ENCODE assay signal across 1 cellular context in genomic region chr20:34164569-34164968, GRCh38.
TF ChIP-seq lines count a peak whose summit lies in the region.

No MANE protein-coding gene starts in this region.

TF ChIP-seq in GM23338, 12 proteins besides CTCF, POLR2A, EP300 and RAD21 (continued from another document):
- TF ChIP-seq ZNF462 (CRISPR knock-in tag; IDR thresholded peaks at IDR 0.05) (no peak), REST (IDR thresholded peaks at IDR 0.05; ENCODE audit: unreplicated experiment) (no peak), EZH2 (IDR thresholded peaks at IDR 0.05; ENCODE audit: low read depth, unreplicated experiment) (no peak), ZNF331 (CRISPR knock-in tag; IDR thresholded peaks at IDR 0.05; ENCODE audit: low read depth) (no peak), CREB1 (CRISPR knock-in tag; IDR thresholded peaks at IDR 0.05; ENCODE audit: low read depth) (no peak), EZH2phosphoT487 (IDR thresholded peaks at IDR 0.05; ENCODE audit: unreplicated experiment) (no peak), NANOG (IDR thresholded peaks at IDR 0.05; ENCODE audit: borderline replicate concordance) (no peak), POLR2AphosphoS5 (IDR thresholded peaks at IDR 0.05; ENCODE audit: low read depth) (no peak)
